9 cellular contexts compared by ENCODE assay signal in the genomic region with DNA sequence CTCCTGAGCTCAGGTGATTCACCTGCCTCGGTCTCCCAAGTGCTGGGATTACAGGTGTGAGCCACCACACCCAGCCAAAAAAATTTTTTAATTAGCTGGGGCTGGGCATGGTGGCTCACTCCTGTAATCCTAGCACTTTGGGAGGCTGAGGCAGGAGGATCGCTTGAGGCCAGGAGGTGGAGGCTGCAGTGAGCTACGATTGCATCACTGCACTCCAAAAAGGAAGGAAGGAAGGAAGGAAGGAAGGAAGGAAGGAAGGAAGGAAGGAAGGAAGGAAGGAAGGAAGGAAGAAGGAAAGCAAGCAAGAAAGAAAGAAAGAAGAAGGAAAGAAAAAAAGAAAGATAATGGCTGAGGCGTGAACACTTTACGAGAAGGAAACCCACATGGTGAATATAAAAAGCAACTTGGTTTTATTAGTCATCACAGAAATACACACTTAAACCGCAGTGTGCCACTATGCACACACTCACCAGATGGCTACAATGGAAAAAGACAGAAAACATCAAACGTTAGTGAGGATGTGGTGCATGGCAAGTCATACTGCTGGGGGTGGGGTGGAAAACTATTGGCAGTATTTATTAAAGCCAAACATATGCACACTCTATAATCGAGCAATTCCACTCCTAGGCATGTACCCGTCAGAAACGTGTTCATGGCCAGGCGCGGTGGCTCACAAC. TPM values are rescaled to one million over a fixed set of nuclear protein-coding genes. Genes with fewer than 3 reads are reported as not detected.
A peak's percentile ranks its signal among the peaks of the same experiment; 100 is the strongest.
DNase-seq lines count a peak whose midpoint lies in the region; ATAC-seq, FAIRE-seq and TF ChIP-seq lines count a peak whose summit lies in the region.
"Had no signal": no experiment of that assay in that cellular context is flagged by ENCODE, and none has a peak within 500 bp of the region (broad histone marks: within the 10 kb centered on the region; RNA-seq: fewer than 3 reads in every experiment).

No MANE protein-coding gene starts in this region.

- H3K4me3 ChIP-seq in skeletal muscle cell (ENCODE audit: low read depth, low read length) (no peak overlapping the region), suprapubic skin (no peak overlapping the region), dorsolateral prefrontal cortex (no peak overlapping the region)
- H3K4me3 ChIP-seq: lower lobe of right lung had no signal

- TF ChIP-seq POLR2A in suprapubic skin (IDR thresholded peaks at IDR 0.05), result no peak

- no peak for ATAC-seq in HG02610 (IDR thresholded peaks at IDR 0.05; ENCODE audit: unreplicated experiment)

- TF ChIP-seq CTCF in suprapubic skin (IDR thresholded peaks at IDR 0.05), result no peak
- TF ChIP-seq CTCF in dorsolateral prefrontal cortex (IDR thresholded peaks at IDR 0.05 in 54 of 56, conservative IDR thresholded peaks at IDR 0.05 in 2 of 56; ENCODE audit: low read depth in 1 of 56, partially characterized antibody in 56 of 56), result no peak

- peaks cover 7% of the 10 kb centered on the region for H3K4me1 ChIP-seq in suprapubic skin

- no peaks in the 10 kb centered on the region for H3K36me3 ChIP-seq in suprapubic skin
- H3K36me3 ChIP-seq: lower lobe of right lung had no signal

- H3K9me3 ChIP-seq in suprapubic skin, result no peaks in the 10 kb centered on the region
- H3K9me3 ChIP-seq: lower lobe of right lung had no signal

- 64% methylated on average over 12 of the region's 12 CpGs for WGBS in suprapubic skin

- FAIRE-seq in RCC 7860 (lab: Jason Lieb, UNC), result peak; percentile 87

- no peaks in the 10 kb centered on the region for H3K27me3 ChIP-seq in suprapubic skin
- peaks cover 0 to 3% (median 0%) of the 10 kb centered on the region in 45 donors for H3K27me3 ChIP-seq in dorsolateral prefrontal cortex

- H3K27ac ChIP-seq in suprapubic skin (no peak overlapping the region), dorsolateral prefrontal cortex (no peak overlapping the region)
- H3K27ac ChIP-seq: lower lobe of right lung had no signal

- intact Hi-C loops in dorsolateral prefrontal cortex (cut with DNase I), result no loop called here

- peak; percentile 86 for DNase-seq in DMS53 (lab: John Stamatoyannopoulos, UW)
- peak; percentile 78 for DNase-seq in RCC 7860 (ENCODE audit: low spot score)
- DNase-seq in activated effector memory CD4-positive, alpha-beta T cell treated with Interleukin-2 at 50 U/mL for 16 hours, result peak; percentile 11
- DNase-seq in skeletal muscle cell (ENCODE audit: low read depth), result peak; percentile 77
- no peak for DNase-seq in suprapubic skin (ENCODE audit: low spot score in 2 of 2)
- no peak for DNase-seq in NCI-H446 treated with DMSO at 0.1 percent for 48 hours (lab: John Stamatoyannopoulos, UW)
- no peak for DNase-seq in dorsolateral prefrontal cortex
- DNase-seq: lower lobe of right lung had no signal

- TF ChIP-seq EP300 in suprapubic skin (IDR thresholded peaks at IDR 0.05), result no peak

RNA-seq across cellular contexts. Expression of gene CCL26, which starts 4.4 kb away (rescaled TPM):
- total RNA-seq in suprapubic skin, result not detected
- total RNA-seq in dorsolateral prefrontal cortex, result 1 to 10 TPM in 3 of 120 experiments, not detected in 117; 1.9 to 2.6 (median 2.2) TPM
- total RNA-seq: lower lobe of right lung had no signal

RNA-seq across cellular contexts. Expression of gene CCL24, which starts 37.2 kb away (rescaled TPM):
- total RNA-seq in suprapubic skin (1 to 10 TPM in 2 of 4 donors, not detected in 2; 2.6 to 2.7 TPM), dorsolateral prefrontal cortex (not detected)

RNA-seq across cellular contexts. Expression of gene HIP1, which starts 37.7 kb away (rescaled TPM):
- total RNA-seq in suprapubic skin (10 to 100 TPM; 16.0 to 29.4 (median 22.3) TPM), dorsolateral prefrontal cortex (100 to 1,000 TPM in 1 of 120 experiments, 10 to 100 TPM in 119; 17.2 to 109 (median 43.6) TPM)

Comparison
In these comparisons a context has a peak if more than half of its experiments do, and no peak if none do; other contexts are left out.
1. DNase-seq: peak in DMS53 (single experiment), RCC 7860 (single experiment), activated effector memory CD4-positive, alpha-beta T cell treated with Interleukin-2 at 50 U/mL for 16 hours (single experiment) and skeletal muscle cell (single experiment); none in suprapubic skin (0 of 2), NCI-H446 treated with DMSO at 0.1 percent for 48 hours (single experiment) and dorsolateral prefrontal cortex (0 of 10).